38 cellular contexts compared by ENCODE assay signal in genomic region chr3:62462790-62463186, GRCh38.
"Had no signal": no experiment of that assay in that cellular context is flagged by ENCODE, and none has a peak within 500 bp of the region (broad histone marks: within the 10 kb centered on the region; RNA-seq: fewer than 3 reads in every experiment).

No MANE protein-coding gene starts in this region.

- H3K27me3 ChIP-seq: adrenal gland, ascending aorta, body of pancreas, brain microvascular endothelial cell, breast epithelium, cardiac muscle cell had no signal

- H3K36me3 ChIP-seq: adrenal gland, ascending aorta, brain microvascular endothelial cell, breast epithelium had no signal

- H3K27me3 Mint-ChIP-seq: activated T-cell treated with anti-CD3 and anti-CD28 coated beads, Interleukin-2, amount 50 U/mL, for 24 hours; activated T-helper 17 cell treated with anti-CD3 and anti-CD28 coated beads, Interleukin-2, amount 50 U/mL, for 72 hours; central memory CD8-positive, alpha-beta T cell had no signal

- ATAC-seq: activated naive CD8-positive, alpha-beta T cell treated with anti-CD3 and anti-CD28 coated beads, Interleukin-2, amount 50 U/mL, for 24 hours; activated T-cell treated with anti-CD3 and anti-CD28 coated beads, Interleukin-2, amount 50 U/mL, for 4 hours; activated T-cell treated with anti-CD3 and anti-CD28 coated beads, Interleukin-2, amount 50 U/mL, for 72 hours; activated T-helper 17 cell treated with anti-CD3 and anti-CD28 coated beads, Interleukin-2, amount 50 U/mL, for 72 hours; body of pancreas had no signal

- H3K4me3 Mint-ChIP-seq: activated naive CD4-positive, alpha-beta T cell treated with anti-CD3 and anti-CD28 coated beads for 36 hours; activated naive CD4-positive, alpha-beta T cell treated with anti-CD3 and anti-CD28 coated beads, Interleukin-2, amount 10 ng/mL, durations not matched to agents 7 days and 5 days; activated naive CD4-positive, alpha-beta T cell treated with anti-CD3 and anti-CD28 coated beads, Interleukin-2, amount 50 U/mL, for 24 hours; activated naive CD8-positive, alpha-beta T cell; activated naive CD8-positive, alpha-beta T cell treated with anti-CD3 and anti-CD28 coated beads for 36 hours; activated naive CD8-positive, alpha-beta T cell treated with anti-CD3 and anti-CD28 coated beads, Interleukin-2, amount 10 ng/mL, durations not matched to agents 7 days and 5 days; activated naive CD8-positive, alpha-beta T cell treated with anti-CD3 and anti-CD28 coated beads, Interleukin-2, amount 50 U/mL, for 24 hours; activated T-cell treated with anti-CD3 and anti-CD28 coated beads, Interleukin-2, amount 50 U/mL, for 24 hours; activated T-cell treated with anti-CD3 and anti-CD28 coated beads, Interleukin-2, amount 50 U/mL, for 4 hours; activated T-cell treated with anti-CD3 and anti-CD28 coated beads, Interleukin-2, amount 50 U/mL, for 72 hours; activated T-helper 1 cell treated with anti-CD3 and anti-CD28 coated beads, Interleukin-12 subunit alpha, Interleukin-12 subunit beta, Interleukin-2, Interleukin-4 antibody, amounts not matched to agents 30 ng/mL and 10 ng/mL and 1 ng/mL, durations not matched to agents 14 hours and 24 hours and 36 hours; activated T-helper 17 cell treated with anti-CD3 and anti-CD28 coated beads, Interleukin-2, amount 50 U/mL, for 72 hours; central memory CD8-positive, alpha-beta T cell had no signal

- H3K4me1 ChIP-seq: adrenal gland, ascending aorta, breast epithelium had no signal

- H3K36me3 Mint-ChIP-seq: activated naive CD4-positive, alpha-beta T cell treated with anti-CD3 and anti-CD28 coated beads, Interleukin-2, amount 10 ng/mL, durations not matched to agents 7 days and 5 days; activated naive CD4-positive, alpha-beta T cell treated with anti-CD3 and anti-CD28 coated beads, Interleukin-2, amount 50 U/mL, for 24 hours; activated naive CD8-positive, alpha-beta T cell; activated naive CD8-positive, alpha-beta T cell treated with anti-CD3 and anti-CD28 coated beads for 36 hours; activated naive CD8-positive, alpha-beta T cell treated with anti-CD3 and anti-CD28 coated beads, Interleukin-2, amount 10 ng/mL, durations not matched to agents 7 days and 5 days had no signal

- H3K27ac Mint-ChIP-seq: activated naive CD4-positive, alpha-beta T cell treated with anti-CD3 and anti-CD28 coated beads for 36 hours; activated naive CD4-positive, alpha-beta T cell treated with anti-CD3 and anti-CD28 coated beads, Interleukin-2, amount 10 ng/mL, durations not matched to agents 7 days and 5 days; activated naive CD4-positive, alpha-beta T cell treated with anti-CD3 and anti-CD28 coated beads, Interleukin-2, amount 50 U/mL, for 24 hours; activated naive CD8-positive, alpha-beta T cell; activated naive CD8-positive, alpha-beta T cell treated with anti-CD3 and anti-CD28 coated beads for 36 hours; activated naive CD8-positive, alpha-beta T cell treated with anti-CD3 and anti-CD28 coated beads, Interleukin-2, amount 10 ng/mL, durations not matched to agents 7 days and 5 days; activated naive CD8-positive, alpha-beta T cell treated with anti-CD3 and anti-CD28 coated beads, Interleukin-2, amount 50 U/mL, for 24 hours; activated T-cell treated with anti-CD3 and anti-CD28 coated beads, Interleukin-2, amount 50 U/mL, for 24 hours; activated T-cell treated with anti-CD3 and anti-CD28 coated beads, Interleukin-2, amount 50 U/mL, for 72 hours; activated T-helper 1 cell treated with anti-CD3 and anti-CD28 coated beads, Interleukin-12 subunit alpha, Interleukin-12 subunit beta, Interleukin-2, Interleukin-4 antibody, amounts not matched to agents 30 ng/mL and 10 ng/mL and 1 ng/mL, durations not matched to agents 14 hours and 24 hours and 36 hours; activated T-helper 17 cell treated with anti-CD3 and anti-CD28 coated beads, Interleukin-2, amount 50 U/mL, for 72 hours; activated T-helper 2 cell treated with anti-CD3 and anti-CD28 coated beads, Interferon-gamma antibody, Interleukin-2, Interleukin-4, amounts not matched to agents 10 μg/mL and 5 μg/mL and 100 μg/mL, durations not matched to agents 14 hours and 24 hours and 36 hours had no signal

- H3K4me3 ChIP-seq: adrenal gland, ascending aorta, body of pancreas, breast epithelium, cardiac muscle cell had no signal

- H3K9me3 Mint-ChIP-seq: activated naive CD4-positive, alpha-beta T cell treated with anti-CD3 and anti-CD28 coated beads for 36 hours; activated naive CD4-positive, alpha-beta T cell treated with anti-CD3 and anti-CD28 coated beads, Interleukin-2, amount 10 ng/mL, durations not matched to agents 7 days and 5 days; activated naive CD4-positive, alpha-beta T cell treated with anti-CD3 and anti-CD28 coated beads, Interleukin-2, amount 50 U/mL, for 24 hours; activated naive CD8-positive, alpha-beta T cell treated with anti-CD3 and anti-CD28 coated beads for 36 hours; activated naive CD8-positive, alpha-beta T cell treated with anti-CD3 and anti-CD28 coated beads, Interleukin-2, amount 10 ng/mL, durations not matched to agents 7 days and 5 days; activated naive CD8-positive, alpha-beta T cell treated with anti-CD3 and anti-CD28 coated beads, Interleukin-2, amount 50 U/mL, for 24 hours; activated T-cell treated with anti-CD3 and anti-CD28 coated beads, Interleukin-2, amount 50 U/mL, for 24 hours; activated T-cell treated with anti-CD3 and anti-CD28 coated beads, Interleukin-2, amount 50 U/mL, for 4 hours; activated T-cell treated with anti-CD3 and anti-CD28 coated beads, Interleukin-2, amount 50 U/mL, for 72 hours; activated T-helper 1 cell treated with anti-CD3 and anti-CD28 coated beads, Interleukin-12 subunit alpha, Interleukin-12 subunit beta, Interleukin-2, Interleukin-4 antibody, amounts not matched to agents 30 ng/mL and 10 ng/mL and 1 ng/mL, durations not matched to agents 14 hours and 24 hours and 36 hours; activated T-helper 17 cell treated with anti-CD3 and anti-CD28 coated beads, Interleukin-2, amount 50 U/mL, for 72 hours; activated T-helper 2 cell treated with anti-CD3 and anti-CD28 coated beads, Interferon-gamma antibody, Interleukin-2, Interleukin-4, amounts not matched to agents 10 μg/mL and 5 μg/mL and 100 μg/mL, durations not matched to agents 14 hours and 24 hours and 36 hours; brain; central memory CD8-positive, alpha-beta T cell had no signal

- H3K27ac ChIP-seq: adrenal gland, ascending aorta, body of pancreas, brain microvascular endothelial cell, breast epithelium, cardiac muscle cell had no signal

- H3K9me3 ChIP-seq: adrenal gland, ascending aorta, body of pancreas, breast epithelium had no signal

- H3K4me1 Mint-ChIP-seq: activated naive CD4-positive, alpha-beta T cell treated with anti-CD3 and anti-CD28 coated beads, Interleukin-2, amount 10 ng/mL, durations not matched to agents 7 days and 5 days; activated naive CD4-positive, alpha-beta T cell treated with anti-CD3 and anti-CD28 coated beads, Interleukin-2, amount 50 U/mL, for 24 hours; activated naive CD8-positive, alpha-beta T cell treated with anti-CD3 and anti-CD28 coated beads for 36 hours; activated naive CD8-positive, alpha-beta T cell treated with anti-CD3 and anti-CD28 coated beads, Interleukin-2, amount 10 ng/mL, durations not matched to agents 7 days and 5 days; activated naive CD8-positive, alpha-beta T cell treated with anti-CD3 and anti-CD28 coated beads, Interleukin-2, amount 50 U/mL, for 24 hours; activated T-helper 17 cell treated with anti-CD3 and anti-CD28 coated beads, Interleukin-2, amount 50 U/mL, for 72 hours; brain; central memory CD8-positive, alpha-beta T cell had no signal

- FAIRE-seq: astrocyte, bronchial epithelial cell had no signal

- DNase-seq: activated effector memory CD4-positive, alpha-beta T cell treated with anti-CD3 and anti-CD28 coated beads, Interleukin-2, amount 50 U/mL, for 16 hours; activated effector memory CD4-positive, alpha-beta T cell treated with Interleukin-2 at 50 U/mL for 16 hours; activated gamma-delta T cell; activated gamma-delta T cell treated with Interleukin-2 at 50 U/mL for 16 hours; activated naive CD4-positive, alpha-beta T cell; activated naive CD4-positive, alpha-beta T cell treated with anti-CD3 and anti-CD28 coated beads for 36 hours; activated naive CD4-positive, alpha-beta T cell treated with anti-CD3 and anti-CD28 coated beads, Interleukin-2, amount 10 ng/mL, durations not matched to agents 7 days and 5 days; activated naive CD4-positive, alpha-beta T cell treated with anti-CD3 and anti-CD28 coated beads, Interleukin-2, amount 50 U/mL, for 16 hours; activated naive CD4-positive, alpha-beta T cell treated with Interleukin-2 at 50 U/mL for 16 hours; activated naive CD8-positive, alpha-beta T cell treated with anti-CD3 and anti-CD28 coated beads for 36 hours; activated naive CD8-positive, alpha-beta T cell treated with anti-CD3 and anti-CD28 coated beads, Interleukin-2, amount 10 ng/mL, durations not matched to agents 7 days and 5 days; activated naive CD8-positive, alpha-beta T cell treated with anti-CD3 and anti-CD28 coated beads, Interleukin-2, amount 50 U/mL, for 24 hours; activated T-cell treated with anti-CD3 and anti-CD28 coated beads for 4 hours; activated T-cell treated with anti-CD3 and anti-CD28 coated beads, Interleukin-2, amount 50 U/mL, for 1 hour; activated T-cell treated with anti-CD3 and anti-CD28 coated beads, Interleukin-2, amount 50 U/mL, for 24 hours; activated T-cell treated with anti-CD3 and anti-CD28 coated beads, Interleukin-2, amount 50 U/mL, for 4 hours; activated T-cell treated with anti-CD3 and anti-CD28 coated beads, Interleukin-2, amount 50 U/mL, for 48 hours; activated T-cell treated with anti-CD3 and anti-CD28 coated beads, Interleukin-2, amount 50 U/mL, for 72 hours; adrenal gland; amniotic stem cell; aorta; body of pancreas; brain microvascular endothelial cell; caudate nucleus; central memory CD4-positive, alpha-beta T cell; cerebellar nuclear complex had no signal
